Comparison of ENCODE assay signal across 1 cellular context in the genomic region with DNA sequence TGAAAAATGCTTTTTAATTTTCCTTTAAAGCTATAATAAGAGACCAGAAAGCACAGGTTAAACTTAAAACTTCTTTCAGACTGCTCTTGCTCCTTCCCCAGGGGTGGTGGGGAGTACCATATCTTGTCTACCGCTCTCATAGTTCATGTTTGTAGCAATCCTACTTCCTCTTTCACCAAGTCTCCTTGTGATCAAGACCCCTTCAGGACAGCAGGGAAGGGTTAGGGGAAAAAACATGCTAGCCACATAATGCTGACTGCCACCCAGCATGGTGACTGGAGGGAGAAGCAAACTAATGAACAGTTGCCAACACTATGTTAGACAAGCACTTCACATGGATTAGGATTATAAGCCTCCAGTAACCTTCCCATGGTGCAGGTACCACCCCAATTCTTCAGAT.
TF ChIP-seq lines count a peak whose summit lies in the region.

No MANE protein-coding gene starts in this region.

TF ChIP-seq in GM12878, 131 proteins besides CTCF, POLR2A, EP300 and RAD21 (continues in another document):
- TF ChIP-seq CBFB (IDR thresholded peaks at IDR 0.05; ENCODE audit: low read depth) (no peak), MYB (IDR thresholded peaks at IDR 0.05; ENCODE audit: borderline replicate concordance, low read depth, low read length) (no peak), CREM (IDR thresholded peaks at IDR 0.05; ENCODE audit: low read depth) (no peak), NFXL1 (IDR thresholded peaks at IDR 0.05; ENCODE audit: borderline replicate concordance) (no peak), FOXK2 (IDR thresholded peaks at IDR 0.05) (no peak), USF2 (IDR thresholded peaks at IDR 0.05; ENCODE audit: borderline replicate concordance, low read depth, low read length) (no peak), KDM1A (IDR thresholded peaks at IDR 0.05; ENCODE audit: borderline replicate concordance) (no peak), CBX5 (IDR thresholded peaks at IDR 0.05; ENCODE audit: low read depth) (no peak), TCF12 (IDR thresholded peaks at IDR 0.05; ENCODE audit: low read depth, low read length) (no peak), KAT2A (conservative IDR thresholded peaks at IDR 0.05; ENCODE audit: control insufficient read depth, low read depth, low read length) (no peak), ZNF274 (IDR thresholded peaks at IDR 0.05; ENCODE audit: insufficient read depth, insufficient read length) (no peak), IRF4 (IDR thresholded peaks at IDR 0.05; ENCODE audit: low read depth, low read length) (no peak), CHD2 (IDR thresholded peaks at IDR 0.05; ENCODE audit: borderline replicate concordance, low read depth, low read length) (no peak), PAX5 (IDR thresholded peaks at IDR 0.05; ENCODE audit: borderline replicate concordance, low read depth, low read length) (no peak), NFIC (IDR thresholded peaks at IDR 0.05; ENCODE audit: low read depth, low read length) (no peak), RB1 (IDR thresholded peaks at IDR 0.05; ENCODE audit: borderline replicate concordance) (no peak), MEF2B (IDR thresholded peaks at IDR 0.05; ENCODE audit: partially characterized antibody, poor library complexity, severe bottlenecking) (peak; percentile 25), RELA (IDR thresholded peaks at IDR 0.05; ENCODE audit: borderline replicate concordance, partially characterized antibody) (no peak), ESRRA (IDR thresholded peaks at IDR 0.05; ENCODE audit: low read length) (no peak), CBX3 (IDR thresholded peaks at IDR 0.05; ENCODE audit: borderline replicate concordance, low read depth) (no peak), STAT1 (conservative IDR thresholded peaks at IDR 0.05) (no peak), PKNOX1 (IDR thresholded peaks at IDR 0.05) (no peak), BCLAF1 (IDR thresholded peaks at IDR 0.05) (no peak), ELK1 (IDR thresholded peaks at IDR 0.05; ENCODE audit: low read depth, low read length) (no peak), MEF2A (IDR thresholded peaks at IDR 0.05; ENCODE audit: insufficient read depth, low read depth, low read length) (no peak), NBN (IDR thresholded peaks at IDR 0.05) (0 out of 2 replicates have a peak, but pooled peaks have one; percentile 28), HCFC1 (IDR thresholded peaks at IDR 0.05; ENCODE audit: low read length) (no peak), SMAD5 (IDR thresholded peaks at IDR 0.05; ENCODE audit: low read depth) (no peak), IKZF2 (IDR thresholded peaks at IDR 0.05) (peak; percentile 34 to 59; a peak in 2 of 4 replicates), RBBP5 (conservative IDR thresholded peaks at IDR 0.05) (no peak), TARDBP (IDR thresholded peaks at IDR 0.05; ENCODE audit: borderline replicate concordance) (no peak), ZNF384 (IDR thresholded peaks at IDR 0.05; ENCODE audit: borderline replicate concordance, low read depth, low read length) (no peak), ZZZ3 (IDR thresholded peaks at IDR 0.05; ENCODE audit: control insufficient read depth, insufficient read length, low read depth) (no peak), HDAC6 (IDR thresholded peaks at IDR 0.05; ENCODE audit: unreplicated experiment) (no peak), SPI1 (IDR thresholded peaks at IDR 0.05; ENCODE audit: borderline replicate concordance, insufficient read depth, low read depth, low read length) (peak; percentile 76; the same call in 1 of the 2 replicates), SMARCA5 (IDR thresholded peaks at IDR 0.05) (no peak), CHD4 (IDR thresholded peaks at IDR 0.05) (no peak), IKZF1 (conservative IDR thresholded peaks at IDR 0.05) (peak; percentile 63), ZNF622 (IDR thresholded peaks at IDR 0.05) (no peak), MTA3 (IDR thresholded peaks at IDR 0.05; ENCODE audit: borderline replicate concordance, low read length) (no peak), ATF3 (IDR thresholded peaks at IDR 0.05; ENCODE audit: borderline replicate concordance, extremely low read depth, low read depth, low read length) (no peak), FOXM1 (IDR thresholded peaks at IDR 0.05; ENCODE audit: low read depth, low read length) (no peak)
- TF ChIP-seq, protein P1, sequence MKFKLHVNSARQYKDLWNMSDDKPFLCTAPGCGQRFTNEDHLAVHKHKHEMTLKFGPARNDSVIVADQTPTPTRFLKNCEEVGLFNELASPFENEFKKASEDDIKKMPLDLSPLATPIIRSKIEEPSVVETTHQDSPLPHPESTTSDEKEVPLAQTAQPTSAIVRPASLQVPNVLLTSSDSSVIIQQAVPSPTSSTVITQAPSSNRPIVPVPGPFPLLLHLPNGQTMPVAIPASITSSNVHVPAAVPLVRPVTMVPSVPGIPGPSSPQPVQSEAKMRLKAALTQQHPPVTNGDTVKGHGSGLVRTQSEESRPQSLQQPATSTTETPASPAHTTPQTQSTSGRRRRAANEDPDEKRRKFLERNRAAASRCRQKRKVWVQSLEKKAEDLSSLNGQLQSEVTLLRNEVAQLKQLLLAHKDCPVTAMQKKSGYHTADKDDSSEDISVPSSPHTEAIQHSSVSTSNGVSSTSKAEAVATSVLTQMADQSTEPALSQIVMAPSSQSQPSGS (IDR thresholded peaks at IDR 0.05; ENCODE audit: low read length): no peak
- TF ChIP-seq, protein P2, sequence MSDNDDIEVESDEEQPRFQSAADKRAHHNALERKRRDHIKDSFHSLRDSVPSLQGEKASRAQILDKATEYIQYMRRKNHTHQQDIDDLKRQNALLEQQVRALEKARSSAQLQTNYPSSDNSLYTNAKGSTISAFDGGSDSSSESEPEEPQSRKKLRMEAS (IDR thresholded peaks at IDR 0.05; ENCODE audit: low read depth, low read length): no peak
- TF ChIP-seq, protein P3, sequence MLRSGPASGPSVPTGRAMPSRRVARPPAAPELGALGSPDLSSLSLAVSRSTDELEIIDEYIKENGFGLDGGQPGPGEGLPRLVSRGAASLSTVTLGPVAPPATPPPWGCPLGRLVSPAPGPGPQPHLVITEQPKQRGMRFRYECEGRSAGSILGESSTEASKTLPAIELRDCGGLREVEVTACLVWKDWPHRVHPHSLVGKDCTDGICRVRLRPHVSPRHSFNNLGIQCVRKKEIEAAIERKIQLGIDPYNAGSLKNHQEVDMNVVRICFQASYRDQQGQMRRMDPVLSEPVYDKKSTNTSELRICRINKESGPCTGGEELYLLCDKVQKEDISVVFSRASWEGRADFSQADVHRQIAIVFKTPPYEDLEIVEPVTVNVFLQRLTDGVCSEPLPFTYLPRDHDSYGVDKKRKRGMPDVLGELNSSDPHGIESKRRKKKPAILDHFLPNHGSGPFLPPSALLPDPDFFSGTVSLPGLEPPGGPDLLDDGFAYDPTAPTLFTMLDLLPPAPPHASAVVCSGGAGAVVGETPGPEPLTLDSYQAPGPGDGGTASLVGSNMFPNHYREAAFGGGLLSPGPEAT (IDR thresholded peaks at IDR 0.05; ENCODE audit: low read depth): 0 out of 2 replicates have a peak, but pooled peaks have one; percentile 36
- TF ChIP-seq, protein P4, sequence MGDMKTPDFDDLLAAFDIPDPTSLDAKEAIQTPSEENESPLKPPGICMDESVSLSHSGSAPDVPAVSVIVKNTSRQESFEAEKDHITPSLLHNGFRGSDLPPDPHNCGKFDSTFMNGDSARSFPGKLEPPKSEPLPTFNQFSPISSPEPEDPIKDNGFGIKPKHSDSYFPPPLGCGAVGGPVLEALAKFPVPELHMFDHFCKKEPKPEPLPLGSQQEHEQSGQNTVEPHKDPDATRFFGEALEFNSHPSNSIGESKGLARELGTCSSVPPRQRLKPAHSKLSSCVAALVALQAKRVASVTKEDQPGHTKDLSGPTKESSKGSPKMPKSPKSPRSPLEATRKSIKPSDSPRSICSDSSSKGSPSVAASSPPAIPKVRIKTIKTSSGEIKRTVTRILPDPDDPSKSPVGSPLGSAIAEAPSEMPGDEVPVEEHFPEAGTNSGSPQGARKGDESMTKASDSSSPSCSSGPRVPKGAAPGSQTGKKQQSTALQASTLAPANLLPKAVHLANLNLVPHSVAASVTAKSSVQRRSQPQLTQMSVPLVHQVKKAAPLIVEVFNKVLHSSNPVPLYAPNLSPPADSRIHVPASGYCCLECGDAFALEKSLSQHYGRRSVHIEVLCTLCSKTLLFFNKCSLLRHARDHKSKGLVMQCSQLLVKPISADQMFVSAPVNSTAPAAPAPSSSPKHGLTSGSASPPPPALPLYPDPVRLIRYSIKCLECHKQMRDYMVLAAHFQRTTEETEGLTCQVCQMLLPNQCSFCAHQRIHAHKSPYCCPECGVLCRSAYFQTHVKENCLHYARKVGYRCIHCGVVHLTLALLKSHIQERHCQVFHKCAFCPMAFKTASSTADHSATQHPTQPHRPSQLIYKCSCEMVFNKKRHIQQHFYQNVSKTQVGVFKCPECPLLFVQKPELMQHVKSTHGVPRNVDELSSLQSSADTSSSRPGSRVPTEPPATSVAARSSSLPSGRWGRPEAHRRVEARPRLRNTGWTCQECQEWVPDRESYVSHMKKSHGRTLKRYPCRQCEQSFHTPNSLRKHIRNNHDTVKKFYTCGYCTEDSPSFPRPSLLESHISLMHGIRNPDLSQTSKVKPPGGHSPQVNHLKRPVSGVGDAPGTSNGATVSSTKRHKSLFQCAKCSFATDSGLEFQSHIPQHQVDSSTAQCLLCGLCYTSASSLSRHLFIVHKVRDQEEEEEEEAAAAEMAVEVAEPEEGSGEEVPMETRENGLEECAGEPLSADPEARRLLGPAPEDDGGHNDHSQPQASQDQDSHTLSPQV (IDR thresholded peaks at IDR 0.05): no peak
- TF ChIP-seq, protein P5, sequence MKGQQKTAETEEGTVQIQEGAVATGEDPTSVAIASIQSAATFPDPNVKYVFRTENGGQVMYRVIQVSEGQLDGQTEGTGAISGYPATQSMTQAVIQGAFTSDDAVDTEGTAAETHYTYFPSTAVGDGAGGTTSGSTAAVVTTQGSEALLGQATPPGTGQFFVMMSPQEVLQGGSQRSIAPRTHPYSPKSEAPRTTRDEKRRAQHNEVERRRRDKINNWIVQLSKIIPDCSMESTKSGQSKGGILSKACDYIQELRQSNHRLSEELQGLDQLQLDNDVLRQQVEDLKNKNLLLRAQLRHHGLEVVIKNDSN (IDR thresholded peaks at IDR 0.05; ENCODE audit: borderline replicate concordance, extremely low read length, insufficient read depth, low read depth, low read length): no peak
